In genomic region chr20:44731657-44732056, GRCh38 we compare ENCODE assay signal across 2 cellular contexts.
A peak's percentile ranks its signal among the peaks of the same experiment; 100 is the strongest.
TF ChIP-seq lines count a peak whose summit lies in the region.

No MANE protein-coding gene starts in this region.

TF ChIP-seq in A549, 52 proteins besides CTCF, POLR2A, EP300 and RAD21:
- TF ChIP-seq NPAS2 (CRISPR knock-in tag; IDR thresholded peaks at IDR 0.05; ENCODE audit: borderline replicate concordance) (no peak), MAZ (IDR thresholded peaks at IDR 0.05; ENCODE audit: borderline replicate concordance, low read depth, low read length) (no peak), KDM1A (IDR thresholded peaks at IDR 0.05; ENCODE audit: low read depth) (no peak), TFCP2L1 (CRISPR knock-in tag; IDR thresholded peaks at IDR 0.05) (no peak), RNF2 (IDR thresholded peaks at IDR 0.05; ENCODE audit: borderline replicate concordance, low read depth) (no peak), ZSCAN20 (CRISPR knock-in tag; IDR thresholded peaks at IDR 0.05) (no peak), HOXA7 (CRISPR knock-in tag; IDR thresholded peaks at IDR 0.05) (no peak), ESRRA (IDR thresholded peaks at IDR 0.05; ENCODE audit: borderline replicate concordance, low read length) (no peak), CEBPB (IDR thresholded peaks at IDR 0.05) (no peak)
- TF ChIP-seq, protein P1, sequence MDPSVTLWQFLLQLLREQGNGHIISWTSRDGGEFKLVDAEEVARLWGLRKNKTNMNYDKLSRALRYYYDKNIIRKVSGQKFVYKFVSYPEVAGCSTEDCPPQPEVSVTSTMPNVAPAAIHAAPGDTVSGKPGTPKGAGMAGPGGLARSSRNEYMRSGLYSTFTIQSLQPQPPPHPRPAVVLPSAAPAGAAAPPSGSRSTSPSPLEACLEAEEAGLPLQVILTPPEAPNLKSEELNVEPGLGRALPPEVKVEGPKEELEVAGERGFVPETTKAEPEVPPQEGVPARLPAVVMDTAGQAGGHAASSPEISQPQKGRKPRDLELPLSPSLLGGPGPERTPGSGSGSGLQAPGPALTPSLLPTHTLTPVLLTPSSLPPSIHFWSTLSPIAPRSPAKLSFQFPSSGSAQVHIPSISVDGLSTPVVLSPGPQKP (IDR thresholded peaks at IDR 0.05; ENCODE audit: low read depth, low read length), result no peak

TF ChIP-seq in Ishikawa, 13 proteins besides CTCF, POLR2A, EP300 and RAD21:
- TF ChIP-seq, protein P2, sequence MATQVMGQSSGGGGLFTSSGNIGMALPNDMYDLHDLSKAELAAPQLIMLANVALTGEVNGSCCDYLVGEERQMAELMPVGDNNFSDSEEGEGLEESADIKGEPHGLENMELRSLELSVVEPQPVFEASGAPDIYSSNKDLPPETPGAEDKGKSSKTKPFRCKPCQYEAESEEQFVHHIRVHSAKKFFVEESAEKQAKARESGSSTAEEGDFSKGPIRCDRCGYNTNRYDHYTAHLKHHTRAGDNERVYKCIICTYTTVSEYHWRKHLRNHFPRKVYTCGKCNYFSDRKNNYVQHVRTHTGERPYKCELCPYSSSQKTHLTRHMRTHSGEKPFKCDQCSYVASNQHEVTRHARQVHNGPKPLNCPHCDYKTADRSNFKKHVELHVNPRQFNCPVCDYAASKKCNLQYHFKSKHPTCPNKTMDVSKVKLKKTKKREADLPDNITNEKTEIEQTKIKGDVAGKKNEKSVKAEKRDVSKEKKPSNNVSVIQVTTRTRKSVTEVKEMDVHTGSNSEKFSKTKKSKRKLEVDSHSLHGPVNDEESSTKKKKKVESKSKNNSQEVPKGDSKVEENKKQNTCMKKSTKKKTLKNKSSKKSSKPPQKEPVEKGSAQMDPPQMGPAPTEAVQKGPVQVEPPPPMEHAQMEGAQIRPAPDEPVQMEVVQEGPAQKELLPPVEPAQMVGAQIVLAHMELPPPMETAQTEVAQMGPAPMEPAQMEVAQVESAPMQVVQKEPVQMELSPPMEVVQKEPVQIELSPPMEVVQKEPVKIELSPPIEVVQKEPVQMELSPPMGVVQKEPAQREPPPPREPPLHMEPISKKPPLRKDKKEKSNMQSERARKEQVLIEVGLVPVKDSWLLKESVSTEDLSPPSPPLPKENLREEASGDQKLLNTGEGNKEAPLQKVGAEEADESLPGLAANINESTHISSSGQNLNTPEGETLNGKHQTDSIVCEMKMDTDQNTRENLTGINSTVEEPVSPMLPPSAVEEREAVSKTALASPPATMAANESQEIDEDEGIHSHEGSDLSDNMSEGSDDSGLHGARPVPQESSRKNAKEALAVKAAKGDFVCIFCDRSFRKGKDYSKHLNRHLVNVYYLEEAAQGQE (IDR thresholded peaks at IDR 0.05; ENCODE audit: low read depth), result no peak
- peak; percentile 68 for TF ChIP-seq NFIC (IDR thresholded peaks at IDR 0.05)
- TF ChIP-seq TCF12 (IDR thresholded peaks at IDR 0.05; ENCODE audit: low read depth), result 0 out of 2 replicates have a peak, but pooled peaks have one; percentile 16
- no peak for TF ChIP-seq ZBTB7A (IDR thresholded peaks at IDR 0.05; ENCODE audit: low read depth)
- no peak for TF ChIP-seq TEAD4 (IDR thresholded peaks at IDR 0.05)
